In the genomic region with DNA sequence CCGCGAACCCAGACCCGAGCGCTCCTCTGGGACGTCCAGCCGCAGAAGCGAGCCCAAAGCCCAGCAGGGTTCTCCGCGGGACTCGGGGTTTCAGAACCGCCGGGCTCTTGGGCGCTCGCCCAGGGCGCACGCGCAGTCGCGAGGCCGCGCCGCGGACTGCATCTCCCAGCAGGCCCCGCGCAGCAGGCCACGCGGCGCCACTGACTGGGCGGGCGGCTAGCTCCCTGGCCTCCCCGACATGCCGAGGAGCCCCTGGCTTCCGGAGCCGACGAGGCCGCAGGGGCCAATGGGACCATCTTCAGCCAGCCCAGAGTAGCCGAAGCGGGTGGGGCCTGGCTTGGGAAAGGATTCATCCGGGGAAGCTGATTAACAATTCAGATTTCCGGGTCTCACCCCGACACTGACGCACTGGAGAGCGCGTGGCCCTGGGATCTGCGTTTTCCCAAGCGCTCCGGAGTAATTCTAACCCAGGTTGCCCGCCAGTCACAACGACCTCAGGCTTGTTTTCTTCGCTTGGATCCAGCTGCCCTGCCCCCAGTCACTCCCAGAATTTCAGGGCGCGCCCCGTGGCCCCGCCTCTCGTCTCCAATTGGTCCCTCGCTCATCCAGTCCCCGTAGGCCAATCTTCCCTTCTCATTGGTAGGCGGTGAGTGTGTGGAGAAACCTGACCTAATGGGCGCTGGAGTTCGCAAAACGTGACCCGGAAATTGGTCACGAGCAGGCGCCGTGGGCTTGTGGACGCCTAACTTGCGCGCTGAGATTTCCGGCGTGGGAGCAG, we compare ENCODE assay signal across 8 cellular contexts.
DNase-seq lines count a peak whose midpoint lies in the region; ATAC-seq and TF ChIP-seq lines count a peak whose summit lies in the region.

Gene ZNF263, plus strand, starts transcription at position 745 of the 778 bp plus-strand sequence. CDS start 328 bp downstream, outside the sequence.

- no peak for TF ChIP-seq CTCF in AG09309 (IDR thresholded peaks at IDR 0.05; ENCODE audit: control insufficient read depth, insufficient read depth, low read depth, low read length, missing control alignments)

- ATAC-seq in GM19035 (IDR thresholded peaks at IDR 0.05; ENCODE audit: unreplicated experiment) (peak; percentile 85), HG03354 (IDR thresholded peaks at IDR 0.05; ENCODE audit: poor library complexity, severe bottlenecking, unreplicated experiment) (peak; percentile 86)
- ATAC-seq in activated CD4-positive, CD25-positive, alpha-beta regulatory T cell treated with anti-CD3 and anti-CD28 coated beads, Interleukin-2, amount 50 U/mL, for 24 hours, result peak; percentile 89 to 92

- peak; percentile 94 for DNase-seq in AG09309 (ENCODE audit: low read depth)
- DNase-seq in NCI-H446 treated with DMSO at 0.1 percent for 48 hours (lab: John Stamatoyannopoulos, UW), result peak; percentile 94
- peak; percentile 99 for DNase-seq in cerebellar cortex (ENCODE audit: low spot score)
- peak; percentile 98 for DNase-seq in islet precursor cell
- DNase-seq in stimulated activated CD4-positive, alpha-beta T cell treated with anti-CD3 and anti-CD28 coated beads, Interleukin-12 subunit alpha, Interleukin-12 subunit beta, amount 100 ng/mL, for 48 hours (ENCODE audit: low read depth in 2 of 3, low spot score in 1 of 3), result peak; percentile 88 to 90 (median 88)

- peak within 1 kb of the TSS; percentile 70 for H3K4me3 ChIP-seq in AG09309 (ENCODE audit: control insufficient read depth, low read depth, low read length)

Comparison
In these comparisons a context has a peak if more than half of its experiments do, and no peak if none do; other contexts are left out.
1. Peak in every context shown above with its lines: DNase-seq, ATAC-seq and H3K4me3 ChIP-seq.